Comparison of ENCODE assay signal across 8 cellular contexts in genomic region chr17:47733414-47734288, GRCh38. TPM values are rescaled to one million over a fixed set of nuclear protein-coding genes. Genes with fewer than 3 reads are reported as not detected.
DNase-seq lines count a peak whose midpoint lies in the region; ATAC-seq, FAIRE-seq and TF ChIP-seq lines count a peak whose summit lies in the region.

No MANE protein-coding gene starts in this region.

- peak overlapping the region; percentile 96 for H3K27ac Mint-ChIP-seq in activated T-helper 1 cell treated with anti-CD3 and anti-CD28 coated beads, Interleukin-12 subunit alpha, Interleukin-12 subunit beta, Interleukin-2, Interleukin-4 antibody, amounts not matched to agents 30 ng/mL and 10 ng/mL and 1 ng/mL, durations not matched to agents 14 hours and 24 hours and 36 hours

- ATAC-seq in activated CD4-positive, CD25-positive, alpha-beta regulatory T cell treated with anti-CD3 and anti-CD28 coated beads, Interleukin-2, amount 50 U/mL, for 24 hours, result peak; percentile 11 to 28
- ATAC-seq in HG03135 (IDR thresholded peaks at IDR 0.05; ENCODE audit: unreplicated experiment), result peak; percentile 11

- no peak for TF ChIP-seq EP300 in suprapubic skin (IDR thresholded peaks at IDR 0.05)

- FAIRE-seq in keratinocyte (lab: Jason Lieb, UNC), result no peak

- no peaks in the 10 kb centered on the region for H4K20me1 ChIP-seq in keratinocyte (ENCODE audit: control insufficient read depth, extremely low read depth, insufficient read depth, low read length)

- H3K27me3 ChIP-seq in keratinocyte (ENCODE audit: control insufficient read depth, extremely low read depth, insufficient read depth, low read length) (peaks cover 60% of the 10 kb centered on the region), suprapubic skin (peaks cover 68% of the 10 kb centered on the region)

- peaks cover 79% of the 10 kb centered on the region for H3K4me1 Mint-ChIP-seq in activated T-helper 1 cell treated with anti-CD3 and anti-CD28 coated beads, Interleukin-12 subunit alpha, Interleukin-12 subunit beta, Interleukin-2, Interleukin-4 antibody, amounts not matched to agents 30 ng/mL and 10 ng/mL and 1 ng/mL, durations not matched to agents 14 hours and 24 hours and 36 hours (ENCODE audit: low read depth)

- H3K9ac ChIP-seq in keratinocyte (ENCODE audit: control insufficient read depth, extremely low read depth, insufficient read depth, low read length), result no peak overlapping the region

- H3K4me3 Mint-ChIP-seq in activated T-helper 1 cell treated with anti-CD3 and anti-CD28 coated beads, Interleukin-12 subunit alpha, Interleukin-12 subunit beta, Interleukin-2, Interleukin-4 antibody, amounts not matched to agents 30 ng/mL and 10 ng/mL and 1 ng/mL, durations not matched to agents 14 hours and 24 hours and 36 hours, result peak overlapping the region; percentile 100

- H3K36me3 Mint-ChIP-seq in activated T-helper 1 cell treated with anti-CD3 and anti-CD28 coated beads, Interleukin-12 subunit alpha, Interleukin-12 subunit beta, Interleukin-2, Interleukin-4 antibody, amounts not matched to agents 30 ng/mL and 10 ng/mL and 1 ng/mL, durations not matched to agents 14 hours and 24 hours and 36 hours (ENCODE audit: low read depth), result peaks cover 31% of the 10 kb centered on the region

- TF ChIP-seq CTCF in keratinocyte (optimal IDR thresholded peaks at IDR 0.05 in 1 of 3, IDR thresholded peaks at IDR 0.05 in 1 of 3, conservative IDR thresholded peaks at IDR 0.05 in 1 of 3; ENCODE audit: extremely low read depth in 1 of 3, insufficient read depth in 2 of 3, low read length in 3 of 3) (no peak), suprapubic skin (IDR thresholded peaks at IDR 0.05) (no peak)

- intact Hi-C loops in activated T-helper 1 cell treated with anti-CD3 and anti-CD28 coated beads, Interleukin-12 subunit alpha, Interleukin-12 subunit beta, Interleukin-2, Interleukin-4 antibody, amounts not matched to agents 30 ng/mL and 10 ng/mL and 1 ng/mL, durations not matched to agents 14 hours and 24 hours and 36 hours (cut with micrococcal nuclease), result loop anchor here (1.0 to 10.0 kb wide), 7 partner anchors 12 to 409 kb away; partner anchors contain the start of genes EFCAB13 and SP2

- H3K9me3 ChIP-seq in keratinocyte (ENCODE audit: control insufficient read depth, low read depth, low read length), result no peaks in the 10 kb centered on the region
- no peaks in the 10 kb centered on the region for H3K9me3 ChIP-seq in suprapubic skin

- peak overlapping the region; percentile 32 for H3K4me2 ChIP-seq in keratinocyte (ENCODE audit: control insufficient read depth, extremely low read depth, insufficient read depth, low read depth, low read length)

- peak overlapping the region; percentile 6 for H2AFZ ChIP-seq in keratinocyte (ENCODE audit: control insufficient read depth, low read length)

- dilution Hi-C loops in keratinocyte (cut with MboI; ENCODE audit: extremely low pct_ligation_motif_present, low sequenced_read_pairs), result no loop called here

- no peaks in the 10 kb centered on the region for H3K9me3 Mint-ChIP-seq in activated T-helper 1 cell treated with anti-CD3 and anti-CD28 coated beads, Interleukin-12 subunit alpha, Interleukin-12 subunit beta, Interleukin-2, Interleukin-4 antibody, amounts not matched to agents 30 ng/mL and 10 ng/mL and 1 ng/mL, durations not matched to agents 14 hours and 24 hours and 36 hours

- H3K27me3 Mint-ChIP-seq in activated T-helper 1 cell treated with anti-CD3 and anti-CD28 coated beads, Interleukin-12 subunit alpha, Interleukin-12 subunit beta, Interleukin-2, Interleukin-4 antibody, amounts not matched to agents 30 ng/mL and 10 ng/mL and 1 ng/mL, durations not matched to agents 14 hours and 24 hours and 36 hours (ENCODE audit: insufficient read depth), result no peaks in the 10 kb centered on the region

- 59% methylated on average over 5 of the region's 93 CpGs for WGBS in suprapubic skin

- no peaks in the 10 kb centered on the region for H3K9me1 ChIP-seq in keratinocyte (ENCODE audit: control insufficient read depth, extremely low read depth, insufficient read depth, low read length)

- no peak for TF ChIP-seq POLR2A in suprapubic skin (IDR thresholded peaks at IDR 0.05)

- peak overlapping the region in 1 of 3 experiments; percentile 18 for H3K4me3 ChIP-seq in keratinocyte (ENCODE audit: control insufficient read depth in 2 of 3, extremely low read depth in 1 of 3, insufficient read depth in 2 of 3, low read depth in 1 of 3, low read length in 3 of 3)
- peak overlapping the region; percentile 54 for H3K4me3 ChIP-seq in suprapubic skin

- H3K79me2 ChIP-seq in keratinocyte (ENCODE audit: control insufficient read depth, insufficient read depth, low read length), result no peaks in the 10 kb centered on the region

- no peaks in the 10 kb centered on the region for H3K36me3 ChIP-seq in keratinocyte (ENCODE audit: control insufficient read depth in 2 of 2, extremely low read depth in 1 of 2, insufficient read depth in 2 of 2, low read length in 2 of 2)
- H3K36me3 ChIP-seq in suprapubic skin, result no peaks in the 10 kb centered on the region

- DNase-seq in activated CD4-positive, CD25-positive, alpha-beta regulatory T cell treated with anti-CD3 and anti-CD28 coated beads, Interleukin-2, amount 50 U/mL, for 72 hours, result no peak
- no peak for DNase-seq in activated T-helper 1 cell treated with anti-CD3 and anti-CD28 coated beads, Interleukin-12 subunit alpha, Interleukin-12 subunit beta, Interleukin-2, Interleukin-4 antibody, amounts not matched to agents 30 ng/mL and 10 ng/mL and 1 ng/mL, durations not matched to agents 14 hours and 24 hours and 36 hours (ENCODE audit: low spot score)
- no peak for DNase-seq in keratinocyte (ENCODE audit: low read depth, low spot score)
- peak; percentile 50 to 69 for DNase-seq in suprapubic skin (ENCODE audit: low spot score in 2 of 2)
- no peak for DNase-seq in HPDE6-E6E7 (ENCODE audit: extremely low spot score)
- DNase-seq in stimulated activated CD4-positive, alpha-beta T cell treated with anti-CD3 and anti-CD28 coated beads, Interleukin-12 subunit alpha, Interleukin-12 subunit beta, amount 100 ng/mL, for 4 hours, result no peak

- no peaks in the 10 kb centered on the region for H3K4me1 ChIP-seq in keratinocyte (ENCODE audit: control insufficient read depth, extremely low read depth, insufficient read depth, low read length)
- peaks cover 14% of the 10 kb centered on the region for H3K4me1 ChIP-seq in suprapubic skin

- H3K27ac ChIP-seq in keratinocyte (ENCODE audit: control insufficient read depth, insufficient read depth, low read length) (no peak overlapping the region), suprapubic skin (no peak overlapping the region)

RNA-seq across cellular contexts. Expression of gene TBX21, which starts 0.6 kb away (rescaled TPM):
- total RNA-seq in activated T-helper 1 cell treated with anti-CD3 and anti-CD28 coated beads, Interleukin-12 subunit alpha, Interleukin-12 subunit beta, Interleukin-2, Interleukin-4 antibody, amounts not matched to agents 30 ng/mL and 10 ng/mL and 1 ng/mL, durations not matched to agents 14 hours and 24 hours and 36 hours, result 89.8 and 90.8 TPM in 2 replicates
- polyA plus RNA-seq in keratinocyte, result not detected in 3 replicates
- not detected for polyA plus RNA-seq in keratinocyte (2011; ENCODE audit: low read depth)
- not detected in 2 replicates for polyA plus RNA-seq in keratinocyte (2011; cell fraction: cytosol; rRNA removed)
- polyA plus RNA-seq in keratinocyte (2011; cell fraction: nucleus; rRNA removed), result not detected in 2 replicates
- not detected in 2 replicates for polyA plus RNA-seq in keratinocyte (2012; ENCODE audit: low replicate concordance)
- not detected in 3 replicates for polyA minus RNA-seq in keratinocyte
- not detected for polyA minus RNA-seq in keratinocyte (2011; cell fraction: cytosol; rRNA and poly(A)+ RNA removed)
- polyA minus RNA-seq in keratinocyte (2011; cell fraction: nucleus; rRNA and poly(A)+ RNA removed), result not detected in 2 replicates
- total RNA-seq in suprapubic skin, result under 1 TPM in 1 of 4 donors, not detected in 3; 0.80 TPM

RNA-seq across cellular contexts. Expression of gene TBKBP1, which starts 39.7 kb away (rescaled TPM):
- total RNA-seq in activated T-helper 1 cell treated with anti-CD3 and anti-CD28 coated beads, Interleukin-12 subunit alpha, Interleukin-12 subunit beta, Interleukin-2, Interleukin-4 antibody, amounts not matched to agents 30 ng/mL and 10 ng/mL and 1 ng/mL, durations not matched to agents 14 hours and 24 hours and 36 hours, result 11.6 and 12.4 TPM in 2 replicates
- 4.3 to 6.0 TPM (median 5.6 TPM) in 3 replicates for polyA plus RNA-seq in keratinocyte
- polyA plus RNA-seq in keratinocyte (2011; ENCODE audit: low read depth), result 4.5 TPM
- polyA plus RNA-seq in keratinocyte (2011; cell fraction: cytosol; rRNA removed), result 2.5 and 4.6 TPM in 2 replicates
- polyA plus RNA-seq in keratinocyte (2011; cell fraction: nucleus; rRNA removed), result 12.5 and 12.6 TPM in 2 replicates
- polyA plus RNA-seq in keratinocyte (2012; ENCODE audit: low replicate concordance), result 5.6 and 8.2 TPM in 2 replicates
- polyA minus RNA-seq in keratinocyte, result 4.3 to 7.5 TPM (median 5.4 TPM) in 3 replicates
- polyA minus RNA-seq in keratinocyte (2011; cell fraction: cytosol; rRNA and poly(A)+ RNA removed), result 14.4 TPM
- 4.8 and 5.6 TPM in 2 replicates for polyA minus RNA-seq in keratinocyte (2011; cell fraction: nucleus; rRNA and poly(A)+ RNA removed)
- total RNA-seq in suprapubic skin, result 10 to 100 TPM in 1 of 4 donors, 1 to 10 TPM in 3; 4.9 to 10.5 (median 8.4) TPM

Comparison
In these comparisons a context has a peak if more than half of its experiments do, and no peak if none do; other contexts are left out.
1. DNase-seq: peak in suprapubic skin (2 of 2); none in activated CD4-positive, CD25-positive, alpha-beta regulatory T cell treated with anti-CD3 and anti-CD28 coated beads, Interleukin-2, amount 50 U/mL, for 72 hours (single experiment), activated T-helper 1 cell treated with anti-CD3 and anti-CD28 coated beads, Interleukin-12 subunit alpha, Interleukin-12 subunit beta, Interleukin-2, Interleukin-4 antibody, amounts not matched to agents 30 ng/mL and 10 ng/mL and 1 ng/mL, durations not matched to agents 14 hours and 24 hours and 36 hours (single experiment), keratinocyte (single experiment), HPDE6-E6E7 (single experiment) and stimulated activated CD4-positive, alpha-beta T cell treated with anti-CD3 and anti-CD28 coated beads, Interleukin-12 subunit alpha, Interleukin-12 subunit beta, amount 100 ng/mL, for 4 hours (single experiment).
2. RNA of gene TBX21, which starts 0.6 kb away (total RNA-seq): 89.8 to 90.8 TPM in activated T-helper 1 cell treated with anti-CD3 and anti-CD28 coated beads, Interleukin-12 subunit alpha, Interleukin-12 subunit beta, Interleukin-2, Interleukin-4 antibody, amounts not matched to agents 30 ng/mL and 10 ng/mL and 1 ng/mL, durations not matched to agents 14 hours and 24 hours and 36 hours; 0.80 TPM in suprapubic skin; every median in the first group is over 10 times any median in the second.